15 cellular contexts compared by ENCODE assay signal in genomic region chr21:44896561-44897286, GRCh38.
"Had no signal": no experiment of that assay in that cellular context is flagged by ENCODE, and none has a peak within 500 bp of the region (broad histone marks: within the 10 kb centered on the region; RNA-seq: fewer than 3 reads in every experiment).

No MANE protein-coding gene starts in this region.

- H3K4me1 Mint-ChIP-seq: nephron had no signal

- H3K4me3 ChIP-seq: esophagus squamous epithelium, tibial artery, vagina had no signal

- H3K27ac ChIP-seq: esophagus squamous epithelium, tibial artery, vagina had no signal

- H3K9me3 Mint-ChIP-seq: activated CD4-positive, alpha-beta memory T cell treated with anti-CD3 and anti-CD28 coated beads for 36 hours; activated T-cell treated with anti-CD3 and anti-CD28 coated beads, Interleukin-2, amount 50 U/mL, for 4 hours; nephron; stimulated activated naive B cell treated with anti-CD40 and anti-IgM and Interleukin-4, amounts not matched to agents 10 μg/mL and 1 μg/mL and 100 μg/mL, for 72 hours; T-helper 1 cell treated with Interleukin-12 subunit alpha and Interleukin-12 subunit beta and Interleukin-4 antibody, amounts not matched to agents 30 μg/mL and 1 μg/mL, for 36 hours had no signal

- H3K4me1 ChIP-seq: vagina had no signal

- FAIRE-seq: colon, endothelial cell of umbilical vein had no signal

- H3K27me3 Mint-ChIP-seq: activated CD4-positive, alpha-beta memory T cell treated with anti-CD3 and anti-CD28 coated beads for 36 hours; activated CD4-positive, alpha-beta T cell treated with anti-CD3 and anti-CD28 coated beads for 36 hours; stimulated activated naive B cell treated with anti-CD40 and anti-IgM and Interleukin-4, amounts not matched to agents 10 μg/mL and 1 μg/mL and 100 μg/mL, for 72 hours had no signal

- H3K9me3 ChIP-seq: esophagus squamous epithelium, tibial artery, vagina had no signal

- DNase-seq: activated CD4-positive, alpha-beta memory T cell treated with anti-CD3 and anti-CD28 coated beads for 36 hours; activated CD4-positive, alpha-beta T cell treated with anti-CD3 and anti-CD28 coated beads for 36 hours; activated effector memory CD4-positive, alpha-beta T cell treated with Interleukin-2 at 50 U/mL for 16 hours; activated naive CD4-positive, alpha-beta T cell treated with anti-CD3 and anti-CD28 coated beads, Interleukin-2, amount 50 U/mL, for 16 hours; activated T-cell treated with anti-CD3 and anti-CD28 coated beads, Interleukin-2, amount 50 U/mL, for 4 hours; esophagus squamous epithelium; hypothalamus; stimulated activated CD4-positive, alpha-beta T cell treated with anti-CD3 and anti-CD28 coated beads, Interleukin-2, amount 100 ng/mL, for 48 hours; stimulated activated naive B cell treated with anti-CD40 and anti-IgM and Interleukin-4, amounts not matched to agents 10 μg/mL and 1 μg/mL and 100 μg/mL, for 72 hours; tibial artery had no signal

- H3K36me3 ChIP-seq: tibial artery, vagina had no signal

- ATAC-seq: activated CD4-positive, alpha-beta T cell treated with anti-CD3 and anti-CD28 coated beads for 36 hours; activated T-cell treated with anti-CD3 and anti-CD28 coated beads, Interleukin-2, amount 50 U/mL, for 4 hours had no signal

- H3K4me3 Mint-ChIP-seq: activated CD4-positive, alpha-beta memory T cell treated with anti-CD3 and anti-CD28 coated beads for 36 hours; activated CD4-positive, alpha-beta T cell treated with anti-CD3 and anti-CD28 coated beads for 36 hours; activated T-cell treated with anti-CD3 and anti-CD28 coated beads, Interleukin-2, amount 50 U/mL, for 4 hours; nephron; stimulated activated naive B cell treated with anti-CD40 and anti-IgM and Interleukin-4, amounts not matched to agents 10 μg/mL and 1 μg/mL and 100 μg/mL, for 72 hours; T-helper 1 cell treated with Interleukin-12 subunit alpha and Interleukin-12 subunit beta and Interleukin-4 antibody, amounts not matched to agents 30 μg/mL and 1 μg/mL, for 36 hours had no signal

- H3K27me3 ChIP-seq: vagina had no signal

- H3K27ac Mint-ChIP-seq: nephron; stimulated activated naive B cell treated with anti-CD40 and anti-IgM and Interleukin-4, amounts not matched to agents 10 μg/mL and 1 μg/mL and 100 μg/mL, for 72 hours; T-helper 1 cell treated with Interleukin-12 subunit alpha and Interleukin-12 subunit beta and Interleukin-4 antibody, amounts not matched to agents 30 μg/mL and 1 μg/mL, for 36 hours had no signal
